In genomic region chr3:4582634-4583033, GRCh38 we compare ENCODE assay signal across 11 cellular contexts.
DNase-seq lines count a peak whose midpoint lies in the region; ATAC-seq, FAIRE-seq and TF ChIP-seq lines count a peak whose summit lies in the region.
"Had no signal": no experiment of that assay in that cellular context is flagged by ENCODE, and none has a peak within 500 bp of the region (broad histone marks: within the 10 kb centered on the region; RNA-seq: fewer than 3 reads in every experiment).

No MANE protein-coding gene starts in this region.

- no peaks in the 10 kb centered on the region for H3K36me3 Mint-ChIP-seq in MCF 10A (ENCODE audit: insufficient read depth, unreplicated experiment)

- TF ChIP-seq POLR2A in GM12892 (IDR thresholded peaks at IDR 0.05; ENCODE audit: low read depth, low read length) (no peak), spleen (IDR thresholded peaks at IDR 0.05) (no peak)

- WGBS in spleen, 5 donors = 52 to 76% (median 61%) methylated on average over 3 of the region's 3 CpGs
- whole genome bisulfite sequencing in small intestine, 3 donors = 45 to 61% (median 46%) methylated on average over 3 of the region's 3 CpGs

- H3K27ac Mint-ChIP-seq in MCF 10A (ENCODE audit: low read depth, unreplicated experiment) = no peak overlapping the region
- H3K27ac Mint-ChIP-seq: dendritic cell treated with granulocyte-macrophage colony-stimulating factor and Interleukin-4, amounts not matched to agents 40 ng/mL and 50 ng/mL, for 4 days had no signal

- H3K27me3 ChIP-seq in spleen (replicated peaks in 1 of 7) = no peaks in the 10 kb centered on the region
- H3K27me3 ChIP-seq in small intestine (ENCODE audit: control insufficient read depth in 2 of 2, insufficient read depth in 2 of 2, low read length in 2 of 2) = no peaks in the 10 kb centered on the region
- H3K27me3 ChIP-seq: right lobe of liver had no signal

- CTCF ChIA-PET in MCF 10A (lab: Yijun Ruan, JAX) = interaction anchor here (0.8 to 1.5 kb wide), 5 partner anchors 9 to 230 kb away, joined by 3 to 6 read pairs (median 3); no protein-coding TSS in a partner anchor

- H3K4me3 Mint-ChIP-seq in MCF 10A (ENCODE audit: unreplicated experiment) = peak overlapping the region; percentile 36
- H3K4me3 Mint-ChIP-seq: dendritic cell treated with granulocyte-macrophage colony-stimulating factor and Interleukin-4, amounts not matched to agents 40 ng/mL and 50 ng/mL, for 4 days had no signal

- POLR2A ChIA-PET in MCF 10A (lab: Yijun Ruan, JAX) = interaction anchor here (0.6 to 3.8 kb wide), 7 partner anchors 10 to 90 kb away, joined by 3 to 28 read pairs (median 3); partner anchors contain the start of gene ITPR1

- peak; percentile 42 for FAIRE-seq in GM12892 (lab: Jason Lieb, UNC)
- FAIRE-seq in small intestine (lab: Jason Lieb, UNC) = no peak

- H3K27ac ChIP-seq in spleen (peak overlapping the region in 7 of 8 donors; percentile 51 to 75 (median 60)), small intestine (ENCODE audit: low read depth in 1 of 2, low read length in 1 of 2) (peak overlapping the region in 1 of 2 donors; percentile 72)

- H3K36me3 ChIP-seq in spleen (no peaks in the 10 kb centered on the region), small intestine (ENCODE audit: control insufficient read depth in 2 of 2, insufficient read depth in 2 of 2, low read length in 2 of 2) (no peaks in the 10 kb centered on the region)
- H3K36me3 ChIP-seq: right lobe of liver had no signal

- TF ChIP-seq CTCF in MCF 10A (IDR thresholded peaks at IDR 0.05; ENCODE audit: unreplicated experiment) (no peak), spleen (IDR thresholded peaks at IDR 0.05 in 8 of 11, conservative IDR thresholded peaks at IDR 0.05 in 3 of 11) (no peak)

- peaks cover 25% of the 10 kb centered on the region for H3K4me1 Mint-ChIP-seq in MCF 10A (ENCODE audit: insufficient read depth, unreplicated experiment)

- DNase-seq in GM12892 (ENCODE audit: insufficient read length) (no peak), MCF 10A (ENCODE audit: unreplicated experiment) (no peak), left kidney (ENCODE audit: low read depth, low spot score) (peak; percentile 54), spleen (no peak), LoVo (ENCODE audit: low spot score) (no peak), small intestine (no peak), DMS53 (lab: John Stamatoyannopoulos, UW) (no peak)
- DNase-seq: activated CD8-positive, alpha-beta memory T cell treated with anti-CD3 and anti-CD28 coated beads, Interleukin-2, amount 50 U/mL, for 48 hours; right lobe of liver had no signal

- H3K4me1 ChIP-seq in spleen (peaks cover 16 to 87% (median 59%) of the 10 kb centered on the region in 6 donors), small intestine (ENCODE audit: control insufficient read depth in 2 of 2, insufficient read depth in 1 of 2, low read depth in 1 of 2, low read length in 1 of 2) (peaks cover 0 to 4% of the 10 kb centered on the region in 2 donors)

- H3K9me3 ChIP-seq in spleen (no peaks in the 10 kb centered on the region), small intestine (ENCODE audit: control insufficient read depth, low read depth) (no peaks in the 10 kb centered on the region)
- H3K9me3 ChIP-seq: right lobe of liver had no signal

- H3K27me3 Mint-ChIP-seq in MCF 10A (ENCODE audit: insufficient read depth, unreplicated experiment) = no peaks in the 10 kb centered on the region
- H3K27me3 Mint-ChIP-seq: dendritic cell treated with granulocyte-macrophage colony-stimulating factor and Interleukin-4, amounts not matched to agents 40 ng/mL and 50 ng/mL, for 4 days had no signal

- H3K9me3 Mint-ChIP-seq in MCF 10A (ENCODE audit: unreplicated experiment) = no peaks in the 10 kb centered on the region
- H3K9me3 Mint-ChIP-seq: dendritic cell treated with granulocyte-macrophage colony-stimulating factor and Interleukin-4, amounts not matched to agents 40 ng/mL and 50 ng/mL, for 4 days had no signal

- no TSS peak for BruUV-seq in MCF 10A (replicated peaks; lab: Mats Ljungman, UMichigan)

- no peak overlapping the region for H3K4me3 ChIP-seq in spleen
- no peak overlapping the region for H3K4me3 ChIP-seq in small intestine (ENCODE audit: low read depth in 1 of 2, low read length in 2 of 2)
- H3K4me3 ChIP-seq: right lobe of liver had no signal

- ATAC-seq in HG02852 (IDR thresholded peaks at IDR 0.05; ENCODE audit: unreplicated experiment) = no peak
- ATAC-seq: right lobe of liver had no signal

- intact Hi-C loops in MCF 10A (cut with micrococcal nuclease) = loop anchor here (5.0 kb wide), 2 partner anchors 90 to 155 kb away; partner anchors contain the start of gene ITPR1
- intact Hi-C loops in spleen (cut with DNase I; ENCODE audit: low total_unique reads) = no loop called here
